8 cellular contexts compared by ENCODE assay signal in genomic region chr17:49788443-49789277, GRCh38. TPM values are rescaled to one million over a fixed set of nuclear protein-coding genes. Genes with fewer than 3 reads are reported as not detected.
A peak's percentile ranks its signal among the peaks of the same experiment; 100 is the strongest.
DNase-seq lines count a peak whose midpoint lies in the region; ATAC-seq and TF ChIP-seq lines count a peak whose summit lies in the region.

Gene KAT7 (plus strand): TSS chr17:49788681. CDS start chr17:49788835, 154 bp downstream.

- H3K36me3 ChIP-seq in left lung: peaks cover 0 to 22% of the 10 kb centered on the region in 2 donors

- intact Hi-C loops in CD14-positive monocyte (cut with micrococcal nuclease): loop anchor here (2.0 to 5.0 kb wide), 3 partner anchors 80 to 371 kb away; no protein-coding TSS in a partner anchor
- intact Hi-C loops in left lung (cut with DNase I): loop anchor here in 1 of 2 donors (10.0 kb wide), 1 partner anchor 214 kb away; the partner anchor contains the start of gene NXPH3

- H3K27ac ChIP-seq in left lung: peak within 1 kb of the TSS; percentile 100

- peaks cover 29% of the 10 kb centered on the region for H3K4me1 Mint-ChIP-seq in CD14-positive monocyte

- peaks cover 13 to 32% of the 10 kb centered on the region in 2 donors for H3K4me1 ChIP-seq in left lung

- peaks cover 28 to 38% of the 10 kb centered on the region in 2 donors for H3K36me3 Mint-ChIP-seq in CD14-positive monocyte

- DNase-seq in CD14-positive monocyte (ENCODE audit: low spot score): peak; percentile 99
- peak; percentile 100 for DNase-seq in NCI-H82 (lab: John Stamatoyannopoulos, UW)
- DNase-seq in activated CD4-positive, alpha-beta T cell treated with anti-CD3 and anti-CD28 coated beads, Interleukin-2, amount 50 U/mL, for 48 hours: peak; percentile 98
- peak; percentile 100 for DNase-seq in dermis blood vessel endothelial cell
- DNase-seq in left lung: peak; percentile 97 to 99
- peak; percentile 96 for DNase-seq in stimulated activated CD4-positive, alpha-beta T cell treated with anti-CD3 and anti-CD28 coated beads, Interleukin-2, amount 100 ng/mL, for 48 hours

- H3K9me3 ChIP-seq in left lung: no peaks in the 10 kb centered on the region

- TF ChIP-seq CTCF in CD14-positive monocyte (IDR thresholded peaks at IDR 0.05): no peak
- no peak for TF ChIP-seq CTCF in left lung (IDR thresholded peaks at IDR 0.05)

- H3K9me3 Mint-ChIP-seq in CD14-positive monocyte: peaks cover 0 to 3% (median 0%) of the 10 kb centered on the region in 7 donors

- no peaks in the 10 kb centered on the region for H3K27me3 ChIP-seq in left lung

- ATAC-seq in GM19397 (IDR thresholded peaks at IDR 0.05; ENCODE audit: unreplicated experiment) (peak; percentile 89), HG03571 (IDR thresholded peaks at IDR 0.05; ENCODE audit: unreplicated experiment) (peak; percentile 85), left lung (peak; percentile 96)

- peaks cover 0 to 1% (median 0%) of the 10 kb centered on the region in 3 donors for H3K27me3 Mint-ChIP-seq in CD14-positive monocyte (ENCODE audit: low read depth in 3 of 3)

- peak within 1 kb of the TSS; percentile 92 to 96 for H3K4me3 Mint-ChIP-seq in CD14-positive monocyte

- peak within 1 kb of the TSS; percentile 95 to 96 for H3K4me3 ChIP-seq in left lung

- H3K27ac Mint-ChIP-seq in CD14-positive monocyte: peak within 1 kb of the TSS; percentile 96 to 99 (median 99)

RNA-seq across cellular contexts. Expression of gene KAT7, which starts in this region (rescaled TPM):
- polyA plus RNA-seq in CD14-positive monocyte: 10 to 100 TPM; 17.5 to 28.1 TPM
- 88.0 and 133 TPM in 2 replicates for total RNA-seq in dermis blood vessel endothelial cell
- total RNA-seq in left lung: 10 to 100 TPM; 51.3 to 55.4 TPM

Comparison
In these comparisons a context has a peak if more than half of its experiments do, and no peak if none do; other contexts are left out.
1. Peak in every context shown above with its lines: DNase-seq, ATAC-seq, H3K4me3 ChIP-seq and H3K27ac ChIP-seq.